ENCODE assay signal across 28 cellular contexts in genomic region chr16:9370071-9370491, GRCh38.
A peak's percentile ranks its signal among the peaks of the same experiment; 100 is the strongest.
DNase-seq lines count a peak whose midpoint lies in the region; ATAC-seq and TF ChIP-seq lines count a peak whose summit lies in the region.
"Had no signal": no experiment of that assay in that cellular context is flagged by ENCODE, and none has a peak within 500 bp of the region (broad histone marks: within the 10 kb centered on the region; RNA-seq: fewer than 3 reads in every experiment).

No MANE protein-coding gene starts in this region.

- intact Hi-C loops in left colon (cut with DNase I, micrococcal nuclease), result no loop called here

- TF ChIP-seq CTCF in glutamatergic neuron (IDR thresholded peaks at IDR 0.05; ENCODE audit: partially characterized antibody, unreplicated experiment), result no peak

- H3K27ac Mint-ChIP-seq in glutamatergic neuron (ENCODE audit: unreplicated experiment), result peak overlapping the region; percentile 92
- H3K27ac Mint-ChIP-seq: activated CD8-positive, alpha-beta memory T cell treated with anti-CD3 and anti-CD28 coated beads, Interleukin-2, amount 10 ng/mL, durations not matched to agents 7 days and 5 days; CD8-positive, alpha-beta memory T cell; memory B cell; T-helper 1 cell treated with Interleukin-12 subunit alpha and Interleukin-12 subunit beta and Interleukin-4 antibody, amounts not matched to agents 30 μg/mL and 1 μg/mL, for 36 hours had no signal

- H3K9me3 Mint-ChIP-seq in glutamatergic neuron (ENCODE audit: unreplicated experiment), result peaks cover 7% of the 10 kb centered on the region
- H3K9me3 Mint-ChIP-seq: central memory CD8-positive, alpha-beta T cell had no signal

- no peaks in the 10 kb centered on the region for H3K27me3 Mint-ChIP-seq in glutamatergic neuron (ENCODE audit: unreplicated experiment)
- H3K27me3 Mint-ChIP-seq: activated CD8-positive, alpha-beta memory T cell treated with anti-CD3 and anti-CD28 coated beads, Interleukin-2, amount 10 ng/mL, durations not matched to agents 7 days and 5 days; central memory CD8-positive, alpha-beta T cell had no signal

- H3K4me1 Mint-ChIP-seq in glutamatergic neuron (ENCODE audit: low read depth, unreplicated experiment), result peaks cover 11% of the 10 kb centered on the region
- H3K4me1 Mint-ChIP-seq: activated CD8-positive, alpha-beta memory T cell treated with anti-CD3 and anti-CD28 coated beads, Interleukin-2, amount 10 ng/mL, durations not matched to agents 7 days and 5 days; CD8-positive, alpha-beta memory T cell; central memory CD8-positive, alpha-beta T cell; memory B cell had no signal

- H3K36me3 Mint-ChIP-seq in glutamatergic neuron (ENCODE audit: unreplicated experiment), result no peaks in the 10 kb centered on the region
- H3K36me3 Mint-ChIP-seq: activated CD8-positive, alpha-beta memory T cell treated with anti-CD3 and anti-CD28 coated beads, Interleukin-2, amount 10 ng/mL, durations not matched to agents 7 days and 5 days; memory B cell had no signal

- H3K4me3 Mint-ChIP-seq in glutamatergic neuron (ENCODE audit: unreplicated experiment), result peak overlapping the region; percentile 8
- H3K4me3 Mint-ChIP-seq: activated CD8-positive, alpha-beta memory T cell treated with anti-CD3 and anti-CD28 coated beads, Interleukin-2, amount 10 ng/mL, durations not matched to agents 7 days and 5 days; CD8-positive, alpha-beta memory T cell; central memory CD8-positive, alpha-beta T cell; memory B cell; T-helper 1 cell treated with Interleukin-12 subunit alpha and Interleukin-12 subunit beta and Interleukin-4 antibody, amounts not matched to agents 30 μg/mL and 1 μg/mL, for 36 hours had no signal

- peak; percentile 62 for DNase-seq in NCI-H187 treated with DMSO at 0.1 percent for 48 hours (lab: John Stamatoyannopoulos, UW)
- DNase-seq in glutamatergic neuron, result peak; percentile 48
- peak; percentile 64 to 75 for DNase-seq in left colon
- no peak for DNase-seq in substantia nigra (lab: John Stamatoyannopoulos, UW)
- DNase-seq in T-helper 1 cell, result no peak
- DNase-seq in stimulated activated CD8-positive, alpha-beta memory T cell treated with anti-CD3 and anti-CD28 coated beads, Interleukin-4, amount 100 ng/mL, for 48 hours, result no peak
- no peak for DNase-seq in epidermal melanocyte (ENCODE audit: insufficient read length, low spot score)
- DNase-seq: activated CD4-positive, alpha-beta T cell treated with anti-CD3 and anti-CD28 coated beads, Interleukin-2, amount 50 U/mL, for 4 hours; activated CD8-positive, alpha-beta memory T cell treated with anti-CD3 and anti-CD28 coated beads, Interleukin-2, amount 10 ng/mL, durations not matched to agents 7 days and 5 days; activated naive CD4-positive, alpha-beta T cell; activated T-cell treated with anti-CD3 and anti-CD28 coated beads, Interleukin-2, amount 50 U/mL, for 48 hours; CD8-positive, alpha-beta memory T cell; esophagus squamous epithelium; foreskin keratinocyte; Karpas-422; NCI-H1436 treated with DMSO at 0.1 percent for 48 hours; NCI-H510A; posterior cingulate gyrus; stimulated activated CD4-positive, alpha-beta T cell treated with anti-CD3 and anti-CD28 coated beads, Interleukin-2, amount 100 ng/mL, for 48 hours had no signal

- peak overlapping the region; percentile 22 for H3K27ac ChIP-seq in substantia nigra (ENCODE audit: low read depth, low read length, poor library complexity, severe bottlenecking)
- H3K27ac ChIP-seq: esophagus squamous epithelium, foreskin keratinocyte, hepatocyte, SK-N-MC, tibial nerve had no signal

- peak; percentile 91 for ATAC-seq in left colon
- ATAC-seq: activated CD4-positive, CD25-positive, alpha-beta regulatory T cell treated with anti-CD3 and anti-CD28 coated beads, Interleukin-2, amount 50 U/mL, for 24 hours; activated CD8-positive, alpha-beta memory T cell treated with anti-CD3 and anti-CD28 coated beads, Interleukin-2, amount 10 ng/mL, durations not matched to agents 7 days and 5 days; foreskin keratinocyte; GM12878; sciatic nerve had no signal

Comparison
In these comparisons a context has a peak if more than half of its experiments do, and no peak if none do; other contexts are left out.
1. DNase-seq: peak in NCI-H187 treated with DMSO at 0.1 percent for 48 hours (single experiment), glutamatergic neuron (single experiment) and left colon (2 of 2); none in substantia nigra (0 of 49), T-helper 1 cell (0 of 5), stimulated activated CD8-positive, alpha-beta memory T cell treated with anti-CD3 and anti-CD28 coated beads, Interleukin-4, amount 100 ng/mL, for 48 hours (single experiment) and epidermal melanocyte (single experiment).